27 cellular contexts compared by ENCODE assay signal in genomic region chr9:70798018-70798417, GRCh38.
DNase-seq lines count a peak whose midpoint lies in the region; TF ChIP-seq lines count a peak whose summit lies in the region.
"Had no signal": no experiment of that assay in that cellular context is flagged by ENCODE, and none has a peak within 500 bp of the region (broad histone marks: within the 10 kb centered on the region; RNA-seq: fewer than 3 reads in every experiment).

No MANE protein-coding gene starts in this region.

- WGBS in esophagus muscularis mucosa: 91% methylated on average over 6 of the region's 6 CpGs

- no peak overlapping the region for H3K27ac ChIP-seq in esophagus muscularis mucosa (replicated peaks in 1 of 4)
- H3K27ac ChIP-seq: 22Rv1; A549; BLaER1; BLaER1 treated with 17β-estradiol and CSF1 and Interleukin-3, amounts not matched to agents 10 nM and 100 nM; C4-2B had no signal

- no peaks in the 10 kb centered on the region for H3K4me1 ChIP-seq in esophagus muscularis mucosa
- H3K4me1 ChIP-seq: A549; BLaER1; BLaER1 treated with 17β-estradiol and CSF1 and Interleukin-3, amounts not matched to agents 10 nM and 100 nM; Caco-2 had no signal

- no peak for TF ChIP-seq POLR2A in esophagus muscularis mucosa (IDR thresholded peaks at IDR 0.05; ENCODE audit: low read depth)

- no peak overlapping the region for H3K4me3 ChIP-seq in esophagus muscularis mucosa
- H3K4me3 ChIP-seq: A549; BLaER1; BLaER1 treated with 17β-estradiol and CSF1 and Interleukin-3, amounts not matched to agents 10 nM and 100 nM had no signal

- intact Hi-C loops in esophagus muscularis mucosa (cut with DNase I): no loop called here

- H3K9me3 ChIP-seq in esophagus muscularis mucosa: no peaks in the 10 kb centered on the region
- H3K9me3 ChIP-seq: A549; BE2C; BLaER1; BLaER1 treated with 17β-estradiol and CSF1 and Interleukin-3, amounts not matched to agents 10 nM and 100 nM; Caco-2 had no signal

- TF ChIP-seq CTCF in esophagus muscularis mucosa (IDR thresholded peaks at IDR 0.05): no peak

- no peak for TF ChIP-seq EP300 in esophagus muscularis mucosa (IDR thresholded peaks at IDR 0.05)

- no peaks in the 10 kb centered on the region for H3K36me3 ChIP-seq in esophagus muscularis mucosa
- H3K36me3 ChIP-seq: BE2C; BLaER1; BLaER1 treated with 17β-estradiol and CSF1 and Interleukin-3, amounts not matched to agents 10 nM and 100 nM had no signal

- peak; percentile 90 for DNase-seq in esophagus muscularis mucosa (ENCODE audit: extremely low spot score)
- DNase-seq in cortex of kidney (lab: John Stamatoyannopoulos, UW): no peak
- DNase-seq: 8988T; ACHN; AML-193; BE2C; C1 segment of cervical spinal cord; Caco-2; Calu3; CD4-positive, alpha-beta memory T cell; CD4-positive, alpha-beta T cell; CD4-positive, CD25-positive, alpha-beta regulatory T cell; CD8-positive, alpha-beta memory T cell; CD8-positive, alpha-beta T cell; COR-L47; DMS 273 treated with DMSO at 0.1 percent for 48 hours; DMS153; DMS53; DMS79; DMS79 treated with DMSO at 0.1 percent for 48 hours; DND-41; EL had no signal

- no peaks in the 10 kb centered on the region for H3K27me3 ChIP-seq in esophagus muscularis mucosa
- H3K27me3 ChIP-seq: BE2C; BLaER1; BLaER1 treated with 17β-estradiol and CSF1 and Interleukin-3, amounts not matched to agents 10 nM and 100 nM had no signal
